ENCODE assay signal across 8 cellular contexts in the genomic region with DNA sequence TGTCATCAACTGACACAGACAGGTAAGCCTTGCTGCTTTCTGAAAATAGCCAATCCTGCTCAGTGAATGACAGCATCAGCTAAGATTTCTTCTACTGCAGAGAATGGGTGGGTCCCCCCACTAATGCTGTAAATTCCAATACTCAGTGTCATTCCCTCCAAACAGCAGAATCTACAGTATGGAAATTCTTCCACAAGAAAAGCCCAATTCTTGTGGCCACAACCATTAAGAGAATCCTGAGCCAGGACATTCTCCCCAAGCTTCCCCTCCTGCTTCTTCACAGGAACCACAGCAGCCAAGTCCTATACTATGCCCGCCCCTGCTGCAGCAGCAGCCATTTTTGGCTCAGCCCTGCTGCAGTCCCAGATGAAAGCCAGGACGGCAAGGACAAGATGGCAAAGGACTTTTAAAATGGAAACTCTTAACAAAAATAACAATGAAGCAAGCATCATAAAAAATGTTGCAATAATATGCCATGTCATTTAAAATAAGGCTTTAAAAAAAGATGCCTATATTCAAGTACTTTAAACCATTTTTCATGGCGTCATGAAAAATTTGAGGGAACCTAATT. TPM values are rescaled to one million over a fixed set of nuclear protein-coding genes. Genes with fewer than 3 reads are reported as not detected.
DNase-seq lines count a peak whose midpoint lies in the region; ATAC-seq, FAIRE-seq and TF ChIP-seq lines count a peak whose summit lies in the region.

No MANE protein-coding gene starts in this region.

- H3K4me3 ChIP-seq in keratinocyte (ENCODE audit: control insufficient read depth in 2 of 3, extremely low read depth in 1 of 3, insufficient read depth in 2 of 3, low read depth in 1 of 3, low read length in 3 of 3) (no peak overlapping the region), subcutaneous abdominal adipose tissue (ENCODE audit: low read depth in 1 of 5, low read length in 5 of 5) (peak overlapping the region in 1 of 5 donors; percentile 22)

- no peak overlapping the region for H2AFZ ChIP-seq in keratinocyte (ENCODE audit: control insufficient read depth, low read length)

- no peaks in the 10 kb centered on the region for H3K9me3 Mint-ChIP-seq in MCF 10A (ENCODE audit: unreplicated experiment)

- no peaks in the 10 kb centered on the region for H3K27me3 Mint-ChIP-seq in MCF 10A (ENCODE audit: insufficient read depth, unreplicated experiment)

- H3K9me3 ChIP-seq in keratinocyte (ENCODE audit: control insufficient read depth, low read depth, low read length) (no peaks in the 10 kb centered on the region), subcutaneous abdominal adipose tissue (ENCODE audit: control insufficient read depth in 5 of 5, low read length in 5 of 5) (no peaks in the 10 kb centered on the region)

- H3K4me2 ChIP-seq in keratinocyte (ENCODE audit: control insufficient read depth, extremely low read depth, insufficient read depth, low read depth, low read length), result peak overlapping the region; percentile 57

- no peak for ATAC-seq in HG03354 (IDR thresholded peaks at IDR 0.05; ENCODE audit: poor library complexity, severe bottlenecking, unreplicated experiment)

- H3K27ac ChIP-seq in keratinocyte (ENCODE audit: control insufficient read depth, insufficient read depth, low read length), result peak overlapping the region; percentile 75
- peak overlapping the region; percentile 43 for H3K27ac ChIP-seq in subcutaneous abdominal adipose tissue (ENCODE audit: low read depth, low read length)

- BruUV-seq in MCF 10A (replicated peaks; lab: Mats Ljungman, UMichigan), result no TSS peak

- dilution Hi-C loops in keratinocyte (cut with MboI; ENCODE audit: extremely low pct_ligation_motif_present, low sequenced_read_pairs), result no loop called here

- H4K20me1 ChIP-seq in keratinocyte (ENCODE audit: control insufficient read depth, extremely low read depth, insufficient read depth, low read length), result no peaks in the 10 kb centered on the region

- TF ChIP-seq CTCF in MCF 10A (IDR thresholded peaks at IDR 0.05; ENCODE audit: unreplicated experiment) (no peak), keratinocyte (optimal IDR thresholded peaks at IDR 0.05 in 1 of 3, IDR thresholded peaks at IDR 0.05 in 1 of 3, conservative IDR thresholded peaks at IDR 0.05 in 1 of 3; ENCODE audit: extremely low read depth in 1 of 3, insufficient read depth in 2 of 3, low read length in 3 of 3) (no peak)

- POLR2A ChIA-PET in MCF 10A (lab: Yijun Ruan, JAX), result interaction anchor here (0.5 to 2.4 kb wide), 12 partner anchors 11 to 105 kb away, joined by 3 to 23 read pairs (median 4); no protein-coding TSS in a partner anchor

- peaks cover 27% of the 10 kb centered on the region for H3K36me3 Mint-ChIP-seq in MCF 10A (ENCODE audit: insufficient read depth, unreplicated experiment)

- peaks cover 47% of the 10 kb centered on the region for H3K79me2 ChIP-seq in keratinocyte (ENCODE audit: control insufficient read depth, insufficient read depth, low read length)

- H3K9ac ChIP-seq in keratinocyte (ENCODE audit: control insufficient read depth, extremely low read depth, insufficient read depth, low read length) (peak overlapping the region; percentile 29), subcutaneous abdominal adipose tissue (ENCODE audit: low read length in 5 of 5) (no peak overlapping the region)

- peaks cover 11% of the 10 kb centered on the region for H3K4me1 Mint-ChIP-seq in MCF 10A (ENCODE audit: insufficient read depth, unreplicated experiment)

- CTCF ChIA-PET in MCF 10A (lab: Yijun Ruan, JAX), result no interaction called here

- peak overlapping the region; percentile 56 for H3K4me3 Mint-ChIP-seq in MCF 10A (ENCODE audit: unreplicated experiment)

- peak overlapping the region; percentile 80 for H3K27ac Mint-ChIP-seq in MCF 10A (ENCODE audit: low read depth, unreplicated experiment)

- H3K27me3 ChIP-seq in keratinocyte (ENCODE audit: control insufficient read depth, extremely low read depth, insufficient read depth, low read length) (no peaks in the 10 kb centered on the region), subcutaneous abdominal adipose tissue (ENCODE audit: control insufficient read depth in 5 of 5, insufficient read depth in 4 of 5, low read length in 5 of 5) (no peaks in the 10 kb centered on the region)

- H3K9me1 ChIP-seq in keratinocyte (ENCODE audit: control insufficient read depth, extremely low read depth, insufficient read depth, low read length), result no peaks in the 10 kb centered on the region

- intact Hi-C loops in MCF 10A (cut with micrococcal nuclease), result no loop called here

- DNase-seq in HPDE6-E6E7 (ENCODE audit: extremely low spot score), result peak; percentile 63
- peak; percentile 55 for DNase-seq in MCF 10A (ENCODE audit: unreplicated experiment)
- peak; percentile 44 for DNase-seq in keratinocyte (ENCODE audit: low read depth, low spot score)
- no peak for DNase-seq in T-helper 2 cell
- no peak for DNase-seq in NCI-H2196 (lab: John Stamatoyannopoulos, UW; ENCODE audit: unreplicated experiment)
- DNase-seq in NCI-H128 (lab: John Stamatoyannopoulos, UW; ENCODE audit: unreplicated experiment), result no peak

- H3K4me1 ChIP-seq in keratinocyte (ENCODE audit: control insufficient read depth, extremely low read depth, insufficient read depth, low read length) (peaks cover 39% of the 10 kb centered on the region), subcutaneous abdominal adipose tissue (ENCODE audit: control insufficient read depth in 5 of 5, insufficient read depth in 5 of 5, low read length in 5 of 5) (peaks cover 3 to 14% (median 13%) of the 10 kb centered on the region in 5 donors)

- peak; percentile 92 for FAIRE-seq in keratinocyte (lab: Jason Lieb, UNC)

- H3K36me3 ChIP-seq in keratinocyte (ENCODE audit: control insufficient read depth in 2 of 2, extremely low read depth in 1 of 2, insufficient read depth in 2 of 2, low read length in 2 of 2) (peaks cover 2 to 7% of the 10 kb centered on the region in 2 experiments), subcutaneous abdominal adipose tissue (ENCODE audit: control insufficient read depth in 5 of 5, insufficient read depth in 5 of 5, low read length in 5 of 5) (peaks cover 0 to 6% (median 5%) of the 10 kb centered on the region in 5 donors)

RNA-seq across cellular contexts. Expression of a gene that starts 26.8 kb away (rescaled TPM):
- total RNA-seq in MCF 10A (2022), result 87.6 and 99.0 TPM in 2 replicates
- 44.6 to 48.1 TPM (median 47.9 TPM) in 3 replicates for polyA plus RNA-seq in keratinocyte
- 47.8 TPM for polyA plus RNA-seq in keratinocyte (2011; ENCODE audit: low read depth)
- 26.6 and 41.1 TPM in 2 replicates for polyA plus RNA-seq in keratinocyte (2011; cell fraction: cytosol; rRNA removed)
- 118 TPM in 2 replicates for polyA plus RNA-seq in keratinocyte (2011; cell fraction: nucleus; rRNA removed)
- polyA plus RNA-seq in keratinocyte (2012; ENCODE audit: low replicate concordance), result 27.5 and 37.0 TPM in 2 replicates
- 35.6 to 76.7 TPM (median 52.2 TPM) in 3 replicates for polyA minus RNA-seq in keratinocyte
- 20.1 TPM for polyA minus RNA-seq in keratinocyte (2011; cell fraction: cytosol; rRNA and poly(A)+ RNA removed)
- 51.1 and 112 TPM in 2 replicates for polyA minus RNA-seq in keratinocyte (2011; cell fraction: nucleus; rRNA and poly(A)+ RNA removed)

Comparison
In these comparisons a context has a peak if more than half of its experiments do, and no peak if none do; other contexts are left out.
1. DNase-seq: peak in HPDE6-E6E7 (single experiment), MCF 10A (single experiment) and keratinocyte (single experiment); none in T-helper 2 cell (0 of 5), NCI-H2196 (single experiment) and NCI-H128 (single experiment).